Comparison of ENCODE assay signal across 24 cellular contexts in the genomic region with DNA sequence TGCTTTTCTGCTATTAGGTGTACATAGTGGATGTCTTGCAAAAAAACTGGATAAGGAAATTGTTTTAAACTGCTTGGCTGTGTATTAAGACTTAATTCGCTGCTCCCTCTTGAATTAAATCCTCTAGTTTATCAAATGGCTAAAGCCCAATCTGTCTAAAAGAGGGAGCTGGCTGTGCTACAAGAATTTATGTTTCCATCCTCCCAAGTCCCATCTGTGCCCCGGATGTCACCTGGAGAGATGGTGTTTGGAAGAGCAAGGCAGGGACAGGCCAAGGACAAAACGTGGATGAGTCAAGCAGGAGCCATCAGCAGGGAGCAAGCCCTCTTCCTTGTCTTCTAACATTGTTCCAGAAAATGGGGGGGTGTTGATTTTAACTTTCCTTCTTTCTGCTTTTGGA.
"Had no signal": no experiment of that assay in that cellular context is flagged by ENCODE, and none has a peak within 500 bp of the region (broad histone marks: within the 10 kb centered on the region; RNA-seq: fewer than 3 reads in every experiment).

No MANE protein-coding gene starts in this region.

- H3K9me3 ChIP-seq: gastroesophageal sphincter, mucosa of descending colon, neutrophil, right atrium auricular region, sigmoid colon, testis, tibial nerve, upper lobe of right lung had no signal

- H3K4me3 ChIP-seq: dorsolateral prefrontal cortex, gastroesophageal sphincter, mucosa of descending colon, right atrium auricular region, sigmoid colon, skin epidermis, testis, tibial nerve, upper lobe of right lung had no signal

- ATAC-seq: esophagus mucosa; gastroesophageal sphincter; left lobe of liver; mucosa of descending colon; naive thymus-derived CD8-positive, alpha-beta T cell; stimulated activated naive B cell treated with anti-CD40 and anti-IgM and Interleukin-4, amounts not matched to agents 10 μg/mL and 1 μg/mL and 100 μg/mL, for 72 hours; stimulated activated naive CD8-positive, alpha-beta T cell treated with anti-CD3 and anti-CD28 coated beads, Interleukin-15, amount 100 ng/mL, for 72 hours; upper lobe of right lung had no signal

- FAIRE-seq: endometrium had no signal

- H3K36me3 ChIP-seq: gastroesophageal sphincter, neutrophil, right atrium auricular region, sigmoid colon, tibial nerve, upper lobe of right lung had no signal

- H3K4me1 ChIP-seq: gastroesophageal sphincter, right atrium auricular region, sigmoid colon, testis, tibial nerve, upper lobe of right lung had no signal

- H3K27ac ChIP-seq: dorsolateral prefrontal cortex, gastroesophageal sphincter, neutrophil, right atrium auricular region, sigmoid colon, skin epidermis, testis, tibial nerve, upper lobe of right lung had no signal

- DNase-seq: cortex of kidney; effector CD8-positive, alpha-beta T cell; glutamatergic neuron; islet precursor cell; mammary epithelial cell; mucosa of descending colon; naive thymus-derived CD8-positive, alpha-beta T cell; posterior cingulate gyrus; sigmoid colon; stimulated activated CD4-positive, alpha-beta T cell treated with anti-CD3 and anti-CD28 coated beads, Interleukin-2, amount 100 ng/mL, for 24 hours; stimulated activated CD4-positive, alpha-beta T cell treated with anti-CD3 and anti-CD28 coated beads, Interleukin-4, amount 100 ng/mL, for 4 hours; stimulated activated naive B cell treated with anti-CD40 and anti-IgM and Interleukin-4, amounts not matched to agents 10 μg/mL and 1 μg/mL and 100 μg/mL, for 72 hours; stimulated activated naive CD8-positive, alpha-beta T cell treated with anti-CD3 and anti-CD28 coated beads, Interleukin-15, amount 100 ng/mL, for 72 hours; testis; upper lobe of right lung had no signal

- H3K27me3 ChIP-seq: gastroesophageal sphincter, neutrophil, right atrium auricular region, sigmoid colon, testis, tibial nerve, upper lobe of right lung had no signal
